1 cellular context compared by ENCODE assay signal in the genomic region with DNA sequence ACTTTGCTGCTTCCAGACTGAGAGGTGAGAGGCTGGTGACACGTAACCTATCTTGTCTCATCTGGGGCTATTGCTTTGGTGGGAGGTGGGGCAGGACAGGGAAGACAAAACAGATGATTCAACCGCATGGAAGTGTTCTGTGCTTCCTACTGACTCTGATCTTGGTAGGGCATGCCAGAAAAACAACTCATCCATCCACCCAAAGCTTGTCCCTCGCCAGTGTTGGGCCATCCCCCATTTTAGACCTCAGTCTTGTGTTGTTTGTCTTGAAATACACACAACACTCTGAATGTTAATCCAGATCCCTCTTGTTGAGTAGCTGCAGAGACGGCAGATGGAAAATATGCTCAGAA.
A peak's percentile ranks its signal among the peaks of the same experiment; 100 is the strongest.
TF ChIP-seq lines count a peak whose summit lies in the region.

No MANE protein-coding gene starts in this region.

TF ChIP-seq in H1, 55 proteins besides CTCF, POLR2A, EP300 and RAD21:
- TF ChIP-seq PHF8 (conservative IDR thresholded peaks at IDR 0.05; ENCODE audit: low read depth, low read length) (0 out of 2 replicates have a peak, but pooled peaks have one; percentile 16), HDAC2 (IDR thresholded peaks at IDR 0.05; ENCODE audit: borderline replicate concordance in 1 of 2, low read depth in 2 of 2, low read length in 2 of 2) (no peak)
